ENCODE assay signal across 8 cellular contexts in genomic region chr3:161851941-161852566, GRCh38.
DNase-seq lines count a peak whose midpoint lies in the region; ATAC-seq, FAIRE-seq and TF ChIP-seq lines count a peak whose summit lies in the region.

No MANE protein-coding gene starts in this region.

- DNase-seq in CD4-positive, alpha-beta T cell: no peak
- DNase-seq in GM18507 (ENCODE audit: extremely low spot score, insufficient read length, low read depth) (peak; percentile 12), NB4 (ENCODE audit: low read depth) (peak; percentile 48), heart right ventricle (peak; percentile 10 to 24), smooth muscle cell (lab: John Stamatoyannopoulos, UW; ENCODE audit: unreplicated experiment) (peak; percentile 20), NCI-H226 (no peak)
- DNase-seq in activated CD8-positive, alpha-beta memory T cell treated with anti-CD3 and anti-CD28 coated beads for 48 hours (ENCODE audit: low read depth in 2 of 3, low spot score in 2 of 3): peak in 2 of 3 experiments; percentile 1 to 4

- no peaks in the 10 kb centered on the region for H3K27me3 Mint-ChIP-seq in CD4-positive, alpha-beta T cell

- H3K27ac ChIP-seq in CD4-positive, alpha-beta T cell (ENCODE audit: low read depth, low read length): no peak overlapping the region
- H3K27ac ChIP-seq in heart right ventricle (no peak overlapping the region), smooth muscle cell (ENCODE audit: low read depth) (no peak overlapping the region)

- FAIRE-seq in GM18507 (lab: Jason Lieb, UNC): peak; percentile 70

- no peak overlapping the region for H3K4me3 Mint-ChIP-seq in CD4-positive, alpha-beta T cell

- CTCF ChIA-PET in CD4-positive, alpha-beta T cell (lab: Charles Lee): no interaction called here

- H3K36me3 Mint-ChIP-seq in CD4-positive, alpha-beta T cell (ENCODE audit: low read depth): no peaks in the 10 kb centered on the region

- H3K4me1 Mint-ChIP-seq in CD4-positive, alpha-beta T cell (ENCODE audit: low read depth): no peaks in the 10 kb centered on the region

- no peak overlapping the region for H3K9ac ChIP-seq in smooth muscle cell (ENCODE audit: low read depth)

- H4K20me1 ChIP-seq in smooth muscle cell (ENCODE audit: low read depth): no peaks in the 10 kb centered on the region

- POLR2A ChIA-PET in CD4-positive, alpha-beta T cell (lab: Charles Lee): no interaction called here

- H3K79me2 ChIP-seq in smooth muscle cell (ENCODE audit: low read depth): no peaks in the 10 kb centered on the region

- no peaks in the 10 kb centered on the region for H3K9me3 Mint-ChIP-seq in CD4-positive, alpha-beta T cell

- TF ChIP-seq CTCF in CD4-positive, alpha-beta T cell (IDR thresholded peaks at IDR 0.05): peak; percentile 17
- TF ChIP-seq CTCF in NB4 (IDR thresholded peaks at IDR 0.05; ENCODE audit: low read depth, low read length): peak; percentile 71
- peak; percentile 26 to 72 (median 62) for TF ChIP-seq CTCF in heart right ventricle (IDR thresholded peaks at IDR 0.05)
- peak; percentile 85 for TF ChIP-seq CTCF in smooth muscle cell (IDR thresholded peaks at IDR 0.05; ENCODE audit: borderline replicate concordance, insufficient read depth, poor library complexity, severe bottlenecking)

- no peaks in the 10 kb centered on the region for H3K27me3 ChIP-seq in CD4-positive, alpha-beta T cell (ENCODE audit: control insufficient read depth, insufficient read depth, low read length)
- H3K27me3 ChIP-seq in heart right ventricle (no peaks in the 10 kb centered on the region), smooth muscle cell (ENCODE audit: low read depth) (no peaks in the 10 kb centered on the region)

- H3K36me3 ChIP-seq in heart right ventricle: no peaks in the 10 kb centered on the region
- H3K36me3 ChIP-seq in smooth muscle cell (ENCODE audit: low read depth): no peaks in the 10 kb centered on the region

- no peak for ATAC-seq in CD4-positive, alpha-beta T cell (ENCODE audit: poor library complexity)
- ATAC-seq in HG02798 (IDR thresholded peaks at IDR 0.05; ENCODE audit: poor library complexity, unreplicated experiment) (peak; percentile 90), heart right ventricle (peak in 1 of 8 donors; percentile 45)

- no peak for TF ChIP-seq POLR2A in NB4 (IDR thresholded peaks at IDR 0.05; ENCODE audit: extremely low read depth, insufficient read length)

- H2AFZ ChIP-seq in smooth muscle cell (ENCODE audit: low read depth): no peak overlapping the region

- H3K4me2 ChIP-seq in smooth muscle cell: no peak overlapping the region

- H3K4me3 ChIP-seq in NB4 (ENCODE audit: low read depth, low read length) (no peak overlapping the region), heart right ventricle (no peak overlapping the region), smooth muscle cell (no peak overlapping the region)

- H3K9me3 ChIP-seq in CD4-positive, alpha-beta T cell (ENCODE audit: control insufficient read depth, low read length): no peaks in the 10 kb centered on the region
- H3K9me3 ChIP-seq in heart right ventricle (no peaks in the 10 kb centered on the region), smooth muscle cell (replicated peaks; ENCODE audit: low read depth) (no peaks in the 10 kb centered on the region)

- H3K4me1 ChIP-seq in heart right ventricle: no peaks in the 10 kb centered on the region
- H3K4me1 ChIP-seq in smooth muscle cell (ENCODE audit: low read depth): no peaks in the 10 kb centered on the region

- WGBS in heart right ventricle, 2 donors: 48 to 53% methylated on average over 8 of the region's 8 CpGs
- WGBS in smooth muscle cell (ENCODE audit: low lambda C conversion rate): 23% methylated on average over 8 of the region's 8 CpGs

- intact Hi-C loops in CD4-positive, alpha-beta T cell (cut with DNase I, micrococcal nuclease): no loop called here
- intact Hi-C loops in heart right ventricle (cut with DNase I): no loop called here

- H3K27ac Mint-ChIP-seq in CD4-positive, alpha-beta T cell: no peak overlapping the region

- peaks cover 8% of the 10 kb centered on the region for H3F3A ChIP-seq in smooth muscle cell (ENCODE audit: low read depth)

Comparison
In these comparisons a context has a peak if more than half of its experiments do, and no peak if none do; other contexts are left out.
1. DNase-seq: peak in GM18507 (single experiment), NB4 (single experiment), activated CD8-positive, alpha-beta memory T cell treated with anti-CD3 and anti-CD28 coated beads for 48 hours (2 of 3), heart right ventricle (2 of 2) and smooth muscle cell (single experiment); none in CD4-positive, alpha-beta T cell (0 of 10) and NCI-H226 (single experiment).
2. CTCF ChIP-seq: peak in every context shown above with its lines; median percentile 85 in smooth muscle cell; 71 in NB4; 62 in heart right ventricle; 17 in CD4-positive, alpha-beta T cell.